ENCODE assay signal across 9 cellular contexts in the genomic region with DNA sequence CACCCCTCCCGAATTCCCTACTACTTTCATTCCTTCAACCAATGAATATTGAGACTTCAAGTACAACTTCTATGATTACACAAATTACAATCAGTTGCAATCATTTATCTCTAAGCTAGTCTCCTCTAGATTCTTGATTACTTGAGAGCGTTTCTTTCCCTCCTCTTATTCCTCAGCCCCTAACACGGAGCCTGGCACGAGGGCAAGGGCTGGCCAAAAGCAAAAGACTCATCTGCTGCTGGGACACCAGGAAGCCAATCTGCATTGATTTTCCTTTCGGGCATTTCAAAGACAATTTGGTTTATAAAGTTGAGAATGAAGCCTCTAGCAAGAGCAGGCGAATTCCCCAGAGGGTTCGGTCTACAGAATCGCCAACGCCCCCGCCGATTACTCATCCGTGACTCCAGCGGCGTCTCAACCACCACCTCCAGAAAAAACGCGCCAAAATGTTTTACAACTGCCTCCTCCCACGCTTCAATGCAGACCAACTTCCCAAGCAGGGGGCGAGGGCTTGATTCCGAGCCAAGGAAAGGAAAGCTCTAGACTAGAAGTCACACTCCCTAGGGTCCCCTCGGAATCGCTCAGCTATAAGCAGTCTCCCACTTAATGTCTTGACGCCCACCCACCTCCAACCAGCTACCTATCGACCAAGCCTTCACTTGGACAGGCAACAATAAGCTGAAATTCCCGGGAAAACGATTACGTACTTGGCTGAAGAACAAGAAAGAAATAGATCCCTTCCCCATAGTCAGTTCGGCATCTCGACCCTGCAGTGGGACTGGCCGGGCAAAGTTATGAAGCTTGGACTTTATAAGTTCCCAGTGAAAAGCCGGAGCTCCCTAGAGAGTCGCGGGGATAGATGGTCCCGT. TPM values are rescaled to one million over a fixed set of nuclear protein-coding genes. Genes with fewer than 3 reads are reported as not detected.
A peak's percentile ranks its signal among the peaks of the same experiment; 100 is the strongest.
DNase-seq lines count a peak whose midpoint lies in the region; ATAC-seq and TF ChIP-seq lines count a peak whose summit lies in the region.
"Had no signal": no experiment of that assay in that cellular context is flagged by ENCODE, and none has a peak within 500 bp of the region (broad histone marks: within the 10 kb centered on the region; RNA-seq: fewer than 3 reads in every experiment).

No MANE protein-coding gene starts in this region.

- H3K9me3 ChIP-seq in iPS-18a (ENCODE audit: control insufficient read depth, low read depth, low read length) (no peaks in the 10 kb centered on the region), vagina (no peaks in the 10 kb centered on the region), Peyer's patch (no peaks in the 10 kb centered on the region)

- H3K27ac ChIP-seq in iPS-18a (ENCODE audit: low read length) (no peak overlapping the region), vagina (no peak overlapping the region), Peyer's patch (no peak overlapping the region)
- H3K27ac ChIP-seq: skin epidermis had no signal

- TF ChIP-seq CTCF in vagina (IDR thresholded peaks at IDR 0.05) (no peak), Peyer's patch (IDR thresholded peaks at IDR 0.05) (no peak)

- H3K4me3 ChIP-seq in iPS-18a (ENCODE audit: low read length) (peak overlapping the region; percentile 86), vagina (peak overlapping the region; percentile 23 to 38), Peyer's patch (peak overlapping the region in 1 of 4 donors; percentile 18)
- H3K4me3 ChIP-seq: skin epidermis had no signal

- intact Hi-C loops in vagina (cut with DNase I): no loop called here

- peaks cover 22% of the 10 kb centered on the region for H3K4me1 ChIP-seq in iPS-18a (ENCODE audit: control insufficient read depth, low read depth, low read length)
- peaks cover 17% of the 10 kb centered on the region for H3K4me1 ChIP-seq in vagina
- peaks cover 0 to 17% (median 0%) of the 10 kb centered on the region in 4 donors for H3K4me1 ChIP-seq in Peyer's patch

- peak; percentile 6 for DNase-seq in stimulated activated CD4-positive, alpha-beta T cell treated with anti-CD3 and anti-CD28 coated beads, Interleukin-12 subunit alpha, Interleukin-12 subunit beta, amount 100 ng/mL, for 4 hours
- DNase-seq in stimulated activated CD4-positive, alpha-beta T cell treated with anti-CD3 and anti-CD28 coated beads, Interleukin-4, amount 100 ng/mL, for 24 hours: no peak
- DNase-seq in RPMI7951 (ENCODE audit: low read depth) (peak; percentile 81), vagina (ENCODE audit: extremely low spot score in 2 of 2) (no peak), hippocampal formation (lab: John Stamatoyannopoulos, UW) (no peak), Peyer's patch (no peak)

- H3K36me3 ChIP-seq in iPS-18a (ENCODE audit: control insufficient read depth, low read depth, low read length) (no peaks in the 10 kb centered on the region), vagina (no peaks in the 10 kb centered on the region), Peyer's patch (no peaks in the 10 kb centered on the region)

- TF ChIP-seq POLR2A in vagina (IDR thresholded peaks at IDR 0.05): no peak
- TF ChIP-seq POLR2A in Peyer's patch (IDR thresholded peaks at IDR 0.05): no peak

- ATAC-seq in esophagus mucosa: no peak

- H3K9ac ChIP-seq in iPS-18a (ENCODE audit: low read length): peak overlapping the region; percentile 58

- peaks cover 67% of the 10 kb centered on the region for H3K27me3 ChIP-seq in iPS-18a (ENCODE audit: control insufficient read depth, insufficient read depth, low read length)
- H3K27me3 ChIP-seq in vagina: no peaks in the 10 kb centered on the region
- H3K27me3 ChIP-seq in Peyer's patch: peaks cover 0 to 8% of the 10 kb centered on the region in 2 donors

RNA-seq across cellular contexts. Expression of gene PCSK1, which starts 1.4 kb away (rescaled TPM):
- total RNA-seq in RPMI7951 (2014; rRNA removed; shearing (Covaris generic)): 4.6 TPM in 2 replicates
- total RNA-seq in vagina: 1.7 TPM
- 1 to 10 TPM; 3.3 to 6.6 (median 4.2) TPM for total RNA-seq in Peyer's patch
- 0.52 TPM for total RNA-seq in esophagus mucosa

Comparison
In these comparisons a context has a peak if more than half of its experiments do, and no peak if none do; other contexts are left out.
1. DNase-seq: peak in stimulated activated CD4-positive, alpha-beta T cell treated with anti-CD3 and anti-CD28 coated beads, Interleukin-12 subunit alpha, Interleukin-12 subunit beta, amount 100 ng/mL, for 4 hours (single experiment) and RPMI7951 (single experiment); none in stimulated activated CD4-positive, alpha-beta T cell treated with anti-CD3 and anti-CD28 coated beads, Interleukin-4, amount 100 ng/mL, for 24 hours (single experiment), vagina (0 of 2), hippocampal formation (0 of 2) and Peyer's patch (0 of 3).